ENCODE assay signal across 1 cellular context in the genomic region with DNA sequence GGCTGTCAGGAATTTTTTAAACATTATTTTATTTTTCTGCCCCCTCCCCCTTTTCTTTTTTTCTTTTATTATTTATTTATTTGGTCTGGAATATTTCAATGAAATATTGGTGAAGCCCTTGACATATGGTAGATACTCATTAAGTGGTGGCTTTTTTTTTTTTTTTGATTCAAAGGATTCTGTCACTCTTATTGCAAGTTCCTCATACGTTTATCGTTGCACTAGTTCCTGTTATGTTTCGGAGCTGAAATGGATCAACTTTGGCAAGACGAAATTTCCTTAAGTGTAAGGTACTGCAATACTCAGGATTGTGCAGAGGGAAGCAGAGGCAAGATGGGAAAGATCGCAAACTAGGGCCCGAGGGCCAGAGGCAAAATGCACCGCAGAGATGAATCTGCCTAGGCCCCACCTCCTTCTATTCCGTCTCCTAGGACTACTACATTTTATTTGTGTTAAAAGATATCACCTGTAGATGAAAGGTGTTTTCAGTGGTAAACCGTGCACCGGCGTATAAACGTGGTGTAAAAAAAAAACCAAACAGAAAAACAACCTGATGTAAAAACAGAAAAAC.
A peak's percentile ranks its signal among the peaks of the same experiment; 100 is the strongest.
TF ChIP-seq lines count a peak whose summit lies in the region.

No MANE protein-coding gene starts in this region.

TF ChIP-seq in HepG2, 621 proteins besides CTCF, POLR2A, EP300 and RAD21 (continued from another document and continues in another):
- TF ChIP-seq, protein P1, sequence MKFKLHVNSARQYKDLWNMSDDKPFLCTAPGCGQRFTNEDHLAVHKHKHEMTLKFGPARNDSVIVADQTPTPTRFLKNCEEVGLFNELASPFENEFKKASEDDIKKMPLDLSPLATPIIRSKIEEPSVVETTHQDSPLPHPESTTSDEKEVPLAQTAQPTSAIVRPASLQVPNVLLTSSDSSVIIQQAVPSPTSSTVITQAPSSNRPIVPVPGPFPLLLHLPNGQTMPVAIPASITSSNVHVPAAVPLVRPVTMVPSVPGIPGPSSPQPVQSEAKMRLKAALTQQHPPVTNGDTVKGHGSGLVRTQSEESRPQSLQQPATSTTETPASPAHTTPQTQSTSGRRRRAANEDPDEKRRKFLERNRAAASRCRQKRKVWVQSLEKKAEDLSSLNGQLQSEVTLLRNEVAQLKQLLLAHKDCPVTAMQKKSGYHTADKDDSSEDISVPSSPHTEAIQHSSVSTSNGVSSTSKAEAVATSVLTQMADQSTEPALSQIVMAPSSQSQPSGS (CRISPR knock-in tag; IDR thresholded peaks at IDR 0.05): peak; percentile 30; the same call in 1 of the 2 replicates
- TF ChIP-seq FLYWCH1 (CRISPR knock-in tag; IDR thresholded peaks at IDR 0.05) (no peak), ISL2 (CRISPR knock-in tag; IDR thresholded peaks at IDR 0.05) (no peak), ZNF12 (CRISPR knock-in tag; IDR thresholded peaks at IDR 0.05) (0 out of 2 replicates have a peak, but pooled peaks have one; percentile 12), NRL (CRISPR knock-in tag; IDR thresholded peaks at IDR 0.05; ENCODE audit: borderline replicate concordance) (no peak), ZNF253 (CRISPR knock-in tag; IDR thresholded peaks at IDR 0.05; ENCODE audit: borderline replicate concordance) (no peak), PHF20 (CRISPR knock-in tag; IDR thresholded peaks at IDR 0.05) (no peak), MTA1 (CRISPR knock-in tag; IDR thresholded peaks at IDR 0.05; ENCODE audit: borderline replicate concordance) (no peak), FOXA1 (IDR thresholded peaks at IDR 0.05) (no peak), FOXA1 (CRISPR knock-in tag; IDR thresholded peaks at IDR 0.05) (no peak), SOX13 (IDR thresholded peaks at IDR 0.05) (no peak), SOX13 (CRISPR knock-in tag; conservative IDR thresholded peaks at IDR 0.05 in 1 of 2, IDR thresholded peaks at IDR 0.05 in 1 of 2) (peak in 1 of 2 experiments; percentile 8; a peak in 1 of 4 replicates), ZNF709 (CRISPR knock-in tag; IDR thresholded peaks at IDR 0.05) (no peak), ZNF260 (CRISPR knock-in tag; IDR thresholded peaks at IDR 0.05; ENCODE audit: borderline replicate concordance, low read depth) (no peak), KDM1A (CRISPR knock-in tag; IDR thresholded peaks at IDR 0.05) (no peak), SIX4 (CRISPR knock-in tag; IDR thresholded peaks at IDR 0.05) (no peak), SSRP1 (CRISPR knock-in tag; IDR thresholded peaks at IDR 0.05) (no peak), RFXANK (CRISPR knock-in tag; IDR thresholded peaks at IDR 0.05) (no peak), ZNF891 (CRISPR knock-in tag; IDR thresholded peaks at IDR 0.05) (no peak), ZSCAN30 (CRISPR knock-in tag; IDR thresholded peaks at IDR 0.05) (no peak), ZNF782 (CRISPR knock-in tag; IDR thresholded peaks at IDR 0.05; ENCODE audit: borderline replicate concordance) (no peak), RFX5 (IDR thresholded peaks at IDR 0.05; ENCODE audit: low read depth, low read length) (no peak), SP140L (CRISPR knock-in tag; IDR thresholded peaks at IDR 0.05; ENCODE audit: borderline replicate concordance) (no peak), KDM5A (IDR thresholded peaks at IDR 0.05; ENCODE audit: borderline replicate concordance, low read length) (no peak), ZBTB7B (CRISPR knock-in tag; IDR thresholded peaks at IDR 0.05) (no peak), NCOA1 (CRISPR knock-in tag; IDR thresholded peaks at IDR 0.05) (no peak), ZNF775 (CRISPR knock-in tag; IDR thresholded peaks at IDR 0.05; ENCODE audit: borderline replicate concordance) (no peak), HCFC1 (IDR thresholded peaks at IDR 0.05; ENCODE audit: low read depth, low read length) (no peak), PAF1 (CRISPR knock-in tag; IDR thresholded peaks at IDR 0.05) (no peak)
- TF ChIP-seq, protein P2, sequence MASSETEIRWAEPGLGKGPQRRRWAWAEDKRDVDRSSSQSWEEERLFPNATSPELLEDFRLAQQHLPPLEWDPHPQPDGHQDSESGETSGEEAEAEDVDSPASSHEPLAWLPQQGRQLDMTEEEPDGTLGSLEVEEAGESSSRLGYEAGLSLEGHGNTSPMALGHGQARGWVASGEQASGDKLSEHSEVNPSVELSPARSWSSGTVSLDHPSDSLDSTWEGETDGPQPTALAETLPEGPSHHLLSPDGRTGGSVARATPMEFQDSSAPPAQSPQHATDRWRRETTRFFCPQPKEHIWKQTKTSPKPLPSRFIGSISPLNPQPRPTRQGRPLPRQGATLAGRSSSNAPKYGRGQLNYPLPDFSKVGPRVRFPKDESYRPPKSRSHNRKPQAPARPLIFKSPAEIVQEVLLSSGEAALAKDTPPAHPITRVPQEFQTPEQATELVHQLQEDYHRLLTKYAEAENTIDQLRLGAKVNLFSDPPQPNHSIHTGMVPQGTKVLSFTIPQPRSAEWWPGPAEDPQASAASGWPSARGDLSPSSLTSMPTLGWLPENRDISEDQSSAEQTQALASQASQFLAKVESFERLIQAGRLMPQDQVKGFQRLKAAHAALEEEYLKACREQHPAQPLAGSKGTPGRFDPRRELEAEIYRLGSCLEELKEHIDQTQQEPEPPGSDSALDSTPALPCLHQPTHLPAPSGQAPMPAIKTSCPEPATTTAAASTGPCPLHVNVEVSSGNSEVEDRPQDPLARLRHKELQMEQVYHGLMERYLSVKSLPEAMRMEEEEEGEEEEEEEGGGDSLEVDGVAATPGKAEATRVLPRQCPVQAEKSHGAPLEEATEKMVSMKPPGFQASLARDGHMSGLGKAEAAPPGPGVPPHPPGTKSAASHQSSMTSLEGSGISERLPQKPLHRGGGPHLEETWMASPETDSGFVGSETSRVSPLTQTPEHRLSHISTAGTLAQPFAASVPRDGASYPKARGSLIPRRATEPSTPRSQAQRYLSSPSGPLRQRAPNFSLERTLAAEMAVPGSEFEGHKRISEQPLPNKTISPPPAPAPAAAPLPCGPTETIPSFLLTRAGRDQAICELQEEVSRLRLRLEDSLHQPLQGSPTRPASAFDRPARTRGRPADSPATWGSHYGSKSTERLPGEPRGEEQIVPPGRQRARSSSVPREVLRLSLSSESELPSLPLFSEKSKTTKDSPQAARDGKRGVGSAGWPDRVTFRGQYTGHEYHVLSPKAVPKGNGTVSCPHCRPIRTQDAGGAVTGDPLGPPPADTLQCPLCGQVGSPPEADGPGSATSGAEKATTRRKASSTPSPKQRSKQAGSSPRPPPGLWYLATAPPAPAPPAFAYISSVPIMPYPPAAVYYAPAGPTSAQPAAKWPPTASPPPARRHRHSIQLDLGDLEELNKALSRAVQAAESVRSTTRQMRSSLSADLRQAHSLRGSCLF (CRISPR knock-in tag; IDR thresholded peaks at IDR 0.05; ENCODE audit: borderline replicate concordance): no peak
- TF ChIP-seq, protein P3, sequence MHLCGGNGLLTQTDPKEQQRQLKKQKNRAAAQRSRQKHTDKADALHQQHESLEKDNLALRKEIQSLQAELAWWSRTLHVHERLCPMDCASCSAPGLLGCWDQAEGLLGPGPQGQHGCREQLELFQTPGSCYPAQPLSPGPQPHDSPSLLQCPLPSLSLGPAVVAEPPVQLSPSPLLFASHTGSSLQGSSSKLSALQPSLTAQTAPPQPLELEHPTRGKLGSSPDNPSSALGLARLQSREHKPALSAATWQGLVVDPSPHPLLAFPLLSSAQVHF (CRISPR knock-in tag; IDR thresholded peaks at IDR 0.05): no peak
- TF ChIP-seq, protein P4, sequence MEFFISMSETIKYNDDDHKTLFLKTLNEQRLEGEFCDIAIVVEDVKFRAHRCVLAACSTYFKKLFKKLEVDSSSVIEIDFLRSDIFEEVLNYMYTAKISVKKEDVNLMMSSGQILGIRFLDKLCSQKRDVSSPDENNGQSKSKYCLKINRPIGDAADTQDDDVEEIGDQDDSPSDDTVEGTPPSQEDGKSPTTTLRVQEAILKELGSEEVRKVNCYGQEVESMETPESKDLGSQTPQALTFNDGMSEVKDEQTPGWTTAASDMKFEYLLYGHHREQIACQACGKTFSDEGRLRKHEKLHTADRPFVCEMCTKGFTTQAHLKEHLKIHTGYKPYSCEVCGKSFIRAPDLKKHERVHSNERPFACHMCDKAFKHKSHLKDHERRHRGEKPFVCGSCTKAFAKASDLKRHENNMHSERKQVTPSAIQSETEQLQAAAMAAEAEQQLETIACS (CRISPR knock-in tag; IDR thresholded peaks at IDR 0.05): no peak
- TF ChIP-seq, protein P5, sequence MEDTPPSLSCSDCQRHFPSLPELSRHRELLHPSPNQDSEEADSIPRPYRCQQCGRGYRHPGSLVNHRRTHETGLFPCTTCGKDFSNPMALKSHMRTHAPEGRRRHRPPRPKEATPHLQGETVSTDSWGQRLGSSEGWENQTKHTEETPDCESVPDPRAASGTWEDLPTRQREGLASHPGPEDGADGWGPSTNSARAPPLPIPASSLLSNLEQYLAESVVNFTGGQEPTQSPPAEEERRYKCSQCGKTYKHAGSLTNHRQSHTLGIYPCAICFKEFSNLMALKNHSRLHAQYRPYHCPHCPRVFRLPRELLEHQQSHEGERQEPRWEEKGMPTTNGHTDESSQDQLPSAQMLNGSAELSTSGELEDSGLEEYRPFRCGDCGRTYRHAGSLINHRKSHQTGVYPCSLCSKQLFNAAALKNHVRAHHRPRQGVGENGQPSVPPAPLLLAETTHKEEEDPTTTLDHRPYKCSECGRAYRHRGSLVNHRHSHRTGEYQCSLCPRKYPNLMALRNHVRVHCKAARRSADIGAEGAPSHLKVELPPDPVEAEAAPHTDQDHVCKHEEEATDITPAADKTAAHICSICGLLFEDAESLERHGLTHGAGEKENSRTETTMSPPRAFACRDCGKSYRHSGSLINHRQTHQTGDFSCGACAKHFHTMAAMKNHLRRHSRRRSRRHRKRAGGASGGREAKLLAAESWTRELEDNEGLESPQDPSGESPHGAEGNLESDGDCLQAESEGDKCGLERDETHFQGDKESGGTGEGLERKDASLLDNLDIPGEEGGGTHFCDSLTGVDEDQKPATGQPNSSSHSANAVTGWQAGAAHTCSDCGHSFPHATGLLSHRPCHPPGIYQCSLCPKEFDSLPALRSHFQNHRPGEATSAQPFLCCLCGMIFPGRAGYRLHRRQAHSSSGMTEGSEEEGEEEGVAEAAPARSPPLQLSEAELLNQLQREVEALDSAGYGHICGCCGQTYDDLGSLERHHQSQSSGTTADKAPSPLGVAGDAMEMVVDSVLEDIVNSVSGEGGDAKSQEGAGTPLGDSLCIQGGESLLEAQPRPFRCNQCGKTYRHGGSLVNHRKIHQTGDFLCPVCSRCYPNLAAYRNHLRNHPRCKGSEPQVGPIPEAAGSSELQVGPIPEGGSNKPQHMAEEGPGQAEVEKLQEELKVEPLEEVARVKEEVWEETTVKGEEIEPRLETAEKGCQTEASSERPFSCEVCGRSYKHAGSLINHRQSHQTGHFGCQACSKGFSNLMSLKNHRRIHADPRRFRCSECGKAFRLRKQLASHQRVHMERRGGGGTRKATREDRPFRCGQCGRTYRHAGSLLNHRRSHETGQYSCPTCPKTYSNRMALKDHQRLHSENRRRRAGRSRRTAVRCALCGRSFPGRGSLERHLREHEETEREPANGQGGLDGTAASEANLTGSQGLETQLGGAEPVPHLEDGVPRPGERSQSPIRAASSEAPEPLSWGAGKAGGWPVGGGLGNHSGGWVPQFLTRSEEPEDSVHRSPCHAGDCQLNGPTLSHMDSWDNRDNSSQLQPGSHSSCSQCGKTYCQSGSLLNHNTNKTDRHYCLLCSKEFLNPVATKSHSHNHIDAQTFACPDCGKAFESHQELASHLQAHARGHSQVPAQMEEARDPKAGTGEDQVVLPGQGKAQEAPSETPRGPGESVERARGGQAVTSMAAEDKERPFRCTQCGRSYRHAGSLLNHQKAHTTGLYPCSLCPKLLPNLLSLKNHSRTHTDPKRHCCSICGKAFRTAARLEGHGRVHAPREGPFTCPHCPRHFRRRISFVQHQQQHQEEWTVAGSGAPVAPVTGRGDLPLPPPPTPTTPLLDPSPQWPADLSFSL (CRISPR knock-in tag; IDR thresholded peaks at IDR 0.05): no peak
- TF ChIP-seq, protein P6, sequence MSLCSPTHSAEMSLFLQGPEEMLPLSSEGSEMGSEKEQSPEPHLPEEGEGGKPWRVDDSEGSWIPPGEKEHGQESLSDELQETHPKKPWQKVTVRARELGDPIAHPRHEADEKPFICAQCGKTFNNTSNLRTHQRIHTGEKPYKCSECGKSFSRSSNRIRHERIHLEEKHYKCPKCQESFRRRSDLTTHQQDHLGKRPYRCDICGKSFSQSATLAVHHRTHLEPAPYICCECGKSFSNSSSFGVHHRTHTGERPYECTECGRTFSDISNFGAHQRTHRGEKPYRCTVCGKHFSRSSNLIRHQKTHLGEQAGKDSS (CRISPR knock-in tag; IDR thresholded peaks at IDR 0.05; ENCODE audit: borderline replicate concordance, low read depth): no peak
- TF ChIP-seq, protein P7, sequence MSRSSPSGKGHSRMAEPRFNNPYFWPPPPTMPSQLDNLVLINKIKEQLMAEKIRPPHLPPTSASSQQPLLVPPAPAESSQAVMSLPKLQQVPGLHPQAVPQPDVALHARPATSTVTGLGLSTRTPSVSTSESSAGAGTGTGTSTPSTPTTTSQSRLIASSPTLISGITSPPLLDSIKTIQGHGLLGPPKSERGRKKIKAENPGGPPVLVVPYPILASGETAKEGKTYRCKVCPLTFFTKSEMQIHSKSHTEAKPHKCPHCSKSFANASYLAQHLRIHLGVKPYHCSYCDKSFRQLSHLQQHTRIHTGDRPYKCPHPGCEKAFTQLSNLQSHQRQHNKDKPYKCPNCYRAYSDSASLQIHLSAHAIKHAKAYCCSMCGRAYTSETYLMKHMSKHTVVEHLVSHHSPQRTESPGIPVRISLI (CRISPR knock-in tag; IDR thresholded peaks at IDR 0.05; ENCODE audit: borderline replicate concordance): 0 out of 2 replicates have a peak, but pooled peaks have one; percentile 27
- TF ChIP-seq, protein P8, sequence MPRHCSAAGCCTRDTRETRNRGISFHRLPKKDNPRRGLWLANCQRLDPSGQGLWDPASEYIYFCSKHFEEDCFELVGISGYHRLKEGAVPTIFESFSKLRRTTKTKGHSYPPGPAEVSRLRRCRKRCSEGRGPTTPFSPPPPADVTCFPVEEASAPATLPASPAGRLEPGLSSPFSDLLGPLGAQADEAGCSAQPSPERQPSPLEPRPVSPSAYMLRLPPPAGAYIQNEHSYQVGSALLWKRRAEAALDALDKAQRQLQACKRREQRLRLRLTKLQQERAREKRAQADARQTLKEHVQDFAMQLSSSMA (CRISPR knock-in tag; IDR thresholded peaks at IDR 0.05): no peak
